ENCODE assay signal across 33 cellular contexts in the genomic region with DNA sequence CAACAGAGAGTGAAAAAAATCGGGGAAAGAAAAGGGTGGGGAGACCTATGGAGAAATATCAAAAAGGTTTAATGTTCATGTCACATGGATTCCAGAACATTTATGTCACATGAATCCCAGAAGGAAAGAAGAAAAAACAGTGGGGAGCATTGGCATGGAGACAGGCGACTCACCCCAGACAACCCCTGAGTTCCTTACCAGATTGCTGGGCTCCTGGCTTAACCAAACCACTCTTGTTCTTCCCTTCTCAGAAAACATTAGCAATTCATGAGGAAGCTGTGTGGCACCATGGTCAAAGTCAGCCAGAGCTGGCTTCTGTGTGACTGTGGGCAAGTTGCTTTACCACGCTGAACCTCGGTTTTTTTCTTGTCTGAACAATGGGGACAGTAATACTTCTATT. TPM values are rescaled to one million over a fixed set of nuclear protein-coding genes. Genes with fewer than 3 reads are reported as not detected.
"Had no signal": no experiment of that assay in that cellular context is flagged by ENCODE, and none has a peak within 500 bp of the region (broad histone marks: within the 10 kb centered on the region; RNA-seq: fewer than 3 reads in every experiment).

No MANE protein-coding gene starts in this region.

- ATAC-seq: heart right ventricle; left lobe of liver; naive thymus-derived CD8-positive, alpha-beta T cell; sciatic nerve; stimulated activated effector memory CD8-positive, alpha-beta T cell treated with anti-CD3 and anti-CD28 coated beads, Interleukin-12 subunit alpha, Interleukin-12 subunit beta, amount 100 ng/mL, for 72 hours; stimulated activated naive CD8-positive, alpha-beta T cell treated with anti-CD3 and anti-CD28 coated beads, Interleukin-15, Interleukin-2, amounts not matched to agents 100 U/mL and 50 U/mL, for 24 hours had no signal

- H3K36me3 ChIP-seq: esophagus squamous epithelium, prostate gland, right atrium auricular region had no signal

- H3K9me3 ChIP-seq: prostate gland, testis had no signal

- H3K4me3 Mint-ChIP-seq: immature natural killer cell; memory B cell; naive thymus-derived CD8-positive, alpha-beta T cell; nephron progenitor cell; stimulated activated effector memory CD8-positive, alpha-beta T cell treated with anti-CD3 and anti-CD28 coated beads, Interleukin-12 subunit alpha, Interleukin-12 subunit beta, amount 100 ng/mL, for 72 hours had no signal

- H3K27ac ChIP-seq: dorsolateral prefrontal cortex, esophagus squamous epithelium, heart right ventricle, prostate gland, right atrium auricular region, testis, tibial artery, upper lobe of left lung had no signal

- H3K36me3 Mint-ChIP-seq: immature natural killer cell; stimulated activated effector memory CD8-positive, alpha-beta T cell treated with anti-CD3 and anti-CD28 coated beads, Interleukin-12 subunit alpha, Interleukin-12 subunit beta, amount 100 ng/mL, for 72 hours had no signal

- DNase-seq: cerebellar nuclear complex; dorsolateral prefrontal cortex; effector CD4-positive, alpha-beta T cell; esophagus squamous epithelium; foreskin melanocyte; glutamatergic neuron; heart right ventricle; hypothalamus; immature natural killer cell; islet precursor cell; kidney glomerular epithelial cell; naive thymus-derived CD8-positive, alpha-beta T cell; nephron progenitor cell; nucleus accumbens; stimulated activated CD4-positive, alpha-beta T cell treated with anti-CD3 and anti-CD28 coated beads, Interleukin-2, amount 100 ng/mL, for 24 hours; stimulated activated CD4-positive, alpha-beta T cell treated with anti-CD3 and anti-CD28 coated beads, Interleukin-4, amount 100 ng/mL, for 24 hours; stimulated activated naive CD8-positive, alpha-beta T cell treated with anti-CD3 and anti-CD28 coated beads, Interleukin-15, Interleukin-2, amounts not matched to agents 100 U/mL and 50 U/mL, for 24 hours; substantia nigra; testis; tibial artery; upper lobe of left lung had no signal

- H3K27ac Mint-ChIP-seq: immature natural killer cell; memory B cell; naive thymus-derived CD8-positive, alpha-beta T cell; nephron progenitor cell; stimulated activated effector memory CD8-positive, alpha-beta T cell treated with anti-CD3 and anti-CD28 coated beads, Interleukin-12 subunit alpha, Interleukin-12 subunit beta, amount 100 ng/mL, for 72 hours had no signal

- H3K4me1 ChIP-seq: esophagus squamous epithelium, heart right ventricle, prostate gland, right atrium auricular region, testis, tibial artery, upper lobe of left lung had no signal

- H3K27me3 ChIP-seq: dorsolateral prefrontal cortex, esophagus squamous epithelium, heart right ventricle, right atrium auricular region, testis, tibial artery, upper lobe of left lung had no signal

- H3K27me3 Mint-ChIP-seq: memory B cell had no signal

- H3K4me1 Mint-ChIP-seq: immature natural killer cell; memory B cell; naive thymus-derived CD8-positive, alpha-beta T cell; stimulated activated effector memory CD8-positive, alpha-beta T cell treated with anti-CD3 and anti-CD28 coated beads, Interleukin-12 subunit alpha, Interleukin-12 subunit beta, amount 100 ng/mL, for 72 hours had no signal

- H3K4me3 ChIP-seq: dorsolateral prefrontal cortex, esophagus squamous epithelium, heart right ventricle, lung, prostate gland, right atrium auricular region, testis, tibial artery, upper lobe of left lung had no signal

RNA-seq across cellular contexts. Expression of a gene that starts 49.6 kb away (rescaled TPM):
- total RNA-seq: endothelial cell of umbilical vein; epithelial cell of proximal tubule; esophagus squamous epithelium; heart right ventricle; left lobe of liver; liver; lung; myocyte; naive thymus-derived CD8-positive, alpha-beta T cell; osteocyte; right atrium auricular region; testis; upper lobe of left lung had no signal
- polyA plus RNA-seq: endothelial cell of umbilical vein; heart right ventricle; immature natural killer cell; liver; naive thymus-derived CD8-positive, alpha-beta T cell had no signal
